In the genomic region with DNA sequence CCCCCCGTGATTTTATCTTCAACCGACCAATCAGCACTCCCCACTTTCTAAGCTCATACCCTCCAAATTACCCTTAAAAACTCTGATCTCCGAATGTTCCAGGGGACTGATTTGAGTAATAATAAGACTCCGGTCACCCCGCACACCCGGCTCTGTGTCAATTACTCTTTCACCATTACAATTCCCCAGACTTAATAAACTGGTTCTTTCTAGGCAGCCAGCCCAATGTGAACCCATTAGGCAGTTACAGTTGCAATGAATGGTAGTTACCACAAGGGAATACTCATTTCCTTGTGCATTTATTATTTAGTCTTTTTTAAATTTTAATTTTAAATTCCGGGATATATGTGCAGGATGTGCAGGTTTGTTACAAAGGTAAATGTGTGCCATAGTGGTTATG, we compare ENCODE assay signal across 19 cellular contexts.
"Had no signal": no experiment of that assay in that cellular context is flagged by ENCODE, and none has a peak within 500 bp of the region (broad histone marks: within the 10 kb centered on the region; RNA-seq: fewer than 3 reads in every experiment).

No MANE protein-coding gene starts in this region.

- H3K4me2 ChIP-seq: neural progenitor cell had no signal

- H3K36me3 ChIP-seq: neural progenitor cell, uterus had no signal

- H3K4me3 Mint-ChIP-seq: activated naive CD8-positive, alpha-beta T cell; activated T-helper 1 cell treated with anti-CD3 and anti-CD28 coated beads, Interleukin-12 subunit alpha, Interleukin-12 subunit beta, Interleukin-2, Interleukin-4 antibody, amounts not matched to agents 30 ng/mL and 10 ng/mL and 1 ng/mL, durations not matched to agents 14 hours and 24 hours and 36 hours; effector memory CD8-positive, alpha-beta T cell; naive B cell; neural progenitor cell; T-helper 1 cell treated with Interleukin-12 subunit alpha and Interleukin-12 subunit beta and Interleukin-4 antibody, amounts not matched to agents 30 μg/mL and 1 μg/mL, for 36 hours had no signal

- H3K36me3 Mint-ChIP-seq: activated naive CD8-positive, alpha-beta T cell; naive B cell; neural progenitor cell had no signal

- H3K9me3 Mint-ChIP-seq: activated T-helper 1 cell treated with anti-CD3 and anti-CD28 coated beads, Interleukin-12 subunit alpha, Interleukin-12 subunit beta, Interleukin-2, Interleukin-4 antibody, amounts not matched to agents 30 ng/mL and 10 ng/mL and 1 ng/mL, durations not matched to agents 14 hours and 24 hours and 36 hours; effector memory CD8-positive, alpha-beta T cell; T-helper 1 cell treated with Interleukin-12 subunit alpha and Interleukin-12 subunit beta and Interleukin-4 antibody, amounts not matched to agents 30 μg/mL and 1 μg/mL, for 36 hours had no signal

- H3K9me3 ChIP-seq: mucosa of descending colon, uterus had no signal

- H3K4me3 ChIP-seq: mucosa of descending colon, neural progenitor cell, uterus had no signal

- H3K27ac ChIP-seq: neural progenitor cell, uterus had no signal

- H3K27me3 Mint-ChIP-seq: naive B cell, progenitor cell of endocrine pancreas had no signal

- DNase-seq: activated CD4-positive, alpha-beta T cell treated with anti-CD3 and anti-CD28 coated beads for 1 hour; activated CD4-positive, alpha-beta T cell treated with anti-CD3 and anti-CD28 coated beads, Interleukin-2, amount 50 U/mL, for 48 hours; activated gamma-delta T cell treated with Interleukin-2 at 50 U/mL for 16 hours; activated T-cell treated with anti-CD3 and anti-CD28 coated beads for 4 hours; amniotic stem cell; effector memory CD8-positive, alpha-beta T cell; mesenchymal stem cell; mucosa of descending colon; naive B cell; stimulated activated CD4-positive, alpha-beta T cell treated with anti-CD3 and anti-CD28 coated beads, Interleukin-12 subunit alpha, Interleukin-12 subunit beta, amount 100 ng/mL, for 4 hours; stimulated activated CD4-positive, alpha-beta T cell treated with anti-CD3 and anti-CD28 coated beads, Interleukin-1b, Interleukin-23, amount 100 ng/mL, for 48 hours; stimulated activated CD8-positive, alpha-beta memory T cell treated with anti-CD3 and anti-CD28 coated beads, Interleukin-4, amount 100 ng/mL, for 48 hours; stimulated activated naive CD4-positive, alpha-beta T cell; uterus had no signal

- H3K4me1 Mint-ChIP-seq: naive B cell, neural progenitor cell had no signal

- H3K9ac ChIP-seq: neural progenitor cell had no signal

- H3K27ac Mint-ChIP-seq: activated naive CD8-positive, alpha-beta T cell; activated T-helper 1 cell treated with anti-CD3 and anti-CD28 coated beads, Interleukin-12 subunit alpha, Interleukin-12 subunit beta, Interleukin-2, Interleukin-4 antibody, amounts not matched to agents 30 ng/mL and 10 ng/mL and 1 ng/mL, durations not matched to agents 14 hours and 24 hours and 36 hours; effector memory CD8-positive, alpha-beta T cell; naive B cell; neural progenitor cell; progenitor cell of endocrine pancreas; T-helper 1 cell treated with Interleukin-12 subunit alpha and Interleukin-12 subunit beta and Interleukin-4 antibody, amounts not matched to agents 30 μg/mL and 1 μg/mL, for 36 hours had no signal

- H3K27me3 ChIP-seq: neural progenitor cell, uterus had no signal

- H3K4me1 ChIP-seq: neural progenitor cell, uterus had no signal

- H2AFZ ChIP-seq: neural progenitor cell had no signal

- ATAC-seq: effector memory CD8-positive, alpha-beta T cell; mucosa of descending colon had no signal
